In genomic region chr19:38441660-38442348, GRCh38 we compare ENCODE assay signal across 13 cellular contexts. TPM values are rescaled to one million over a fixed set of nuclear protein-coding genes. Genes with fewer than 3 reads are reported as not detected.
DNase-seq lines count a peak whose midpoint lies in the region; ATAC-seq and TF ChIP-seq lines count a peak whose summit lies in the region.
"Had no signal": no experiment of that assay in that cellular context is flagged by ENCODE, and none has a peak within 500 bp of the region (broad histone marks: within the 10 kb centered on the region; RNA-seq: fewer than 3 reads in every experiment).

No MANE protein-coding gene starts in this region.

- no peaks in the 10 kb centered on the region for H3K27me3 Mint-ChIP-seq in activated CD4-positive, alpha-beta T cell treated with anti-CD3 and anti-CD28 coated beads, Interleukin-2, amount 10 ng/mL, durations not matched to agents 7 days and 5 days

- intact Hi-C loops in left colon (cut with DNase I, micrococcal nuclease): no loop called here

- no peaks in the 10 kb centered on the region for H3K36me3 Mint-ChIP-seq in activated CD4-positive, alpha-beta T cell treated with anti-CD3 and anti-CD28 coated beads, Interleukin-2, amount 10 ng/mL, durations not matched to agents 7 days and 5 days (ENCODE audit: low read depth)

- no peak overlapping the region for H3K27ac ChIP-seq in AG04450 (ENCODE audit: low read depth, low read length)
- H3K27ac ChIP-seq: parathyroid adenoma had no signal

- H3K9me3 ChIP-seq in AG04450 (ENCODE audit: control insufficient read depth, insufficient read depth, low read length): no peaks in the 10 kb centered on the region

- TF ChIP-seq CTCF in AG04450 (IDR thresholded peaks at IDR 0.05; ENCODE audit: low read depth, low read length) (0 out of 2 replicates have a peak, but pooled peaks have one; percentile 8), GM12875 (IDR thresholded peaks at IDR 0.05; ENCODE audit: borderline replicate concordance, insufficient read depth, low read depth, low read length) (peak; percentile 19; the same call in 1 of the 2 replicates), fibroblast of villous mesenchyme (IDR thresholded peaks at IDR 0.05; ENCODE audit: insufficient read depth, low read depth, low read length) (no peak)

- H3K4me3 Mint-ChIP-seq in activated CD4-positive, alpha-beta T cell treated with anti-CD3 and anti-CD28 coated beads, Interleukin-2, amount 10 ng/mL, durations not matched to agents 7 days and 5 days: no peak overlapping the region
- H3K4me3 Mint-ChIP-seq: activated naive CD4-positive, alpha-beta T cell treated with anti-CD3 and anti-CD28 coated beads, Interleukin-2, amount 50 U/mL, for 24 hours had no signal

- H3K27ac Mint-ChIP-seq in activated CD4-positive, alpha-beta T cell treated with anti-CD3 and anti-CD28 coated beads, Interleukin-2, amount 10 ng/mL, durations not matched to agents 7 days and 5 days: no peak overlapping the region
- H3K27ac Mint-ChIP-seq: activated naive CD4-positive, alpha-beta T cell treated with anti-CD3 and anti-CD28 coated beads, Interleukin-2, amount 50 U/mL, for 24 hours had no signal

- DNase-seq in AG04450 (ENCODE audit: low read depth, low spot score): no peak
- peak; percentile 20 for DNase-seq in RPMI8226
- peak; percentile 6 for DNase-seq in fibroblast of villous mesenchyme (ENCODE audit: low read depth)
- DNase-seq in left colon: no peak
- no peak for DNase-seq in activated CD4-positive, CD25-positive, alpha-beta regulatory T cell treated with anti-CD3 and anti-CD28 coated beads, Interleukin-2, amount 50 U/mL, for 72 hours
- DNase-seq in activated CD4-positive, alpha-beta T cell treated with anti-CD3 and anti-CD28 coated beads, Interleukin-2, amount 10 ng/mL, durations not matched to agents 7 days and 5 days: no peak
- DNase-seq: kidney glomerular epithelial cell, NCI-H2227 treated with DMSO at 0.1 percent for 48 hours had no signal

- POLR2A ChIA-PET in AG04450 (lab: Yijun Ruan, JAX): no interaction called here
- POLR2A ChIA-PET in activated CD4-positive, alpha-beta T cell treated with anti-CD3 and anti-CD28 coated beads, Interleukin-2, amount 10 ng/mL, durations not matched to agents 7 days and 5 days (lab: Charles Lee): no interaction called here

- peaks cover 4% of the 10 kb centered on the region for H3K4me1 Mint-ChIP-seq in activated CD4-positive, alpha-beta T cell treated with anti-CD3 and anti-CD28 coated beads, Interleukin-2, amount 10 ng/mL, durations not matched to agents 7 days and 5 days
- H3K4me1 Mint-ChIP-seq: activated naive CD4-positive, alpha-beta T cell treated with anti-CD3 and anti-CD28 coated beads, Interleukin-2, amount 50 U/mL, for 24 hours had no signal

- ATAC-seq in left colon: no peak
- ATAC-seq in GM21390 (IDR thresholded peaks at IDR 0.05; ENCODE audit: unreplicated experiment): no peak

- H3K9me3 Mint-ChIP-seq in activated CD4-positive, alpha-beta T cell treated with anti-CD3 and anti-CD28 coated beads, Interleukin-2, amount 10 ng/mL, durations not matched to agents 7 days and 5 days: no peaks in the 10 kb centered on the region
- H3K9me3 Mint-ChIP-seq: activated naive CD4-positive, alpha-beta T cell treated with anti-CD3 and anti-CD28 coated beads, Interleukin-2, amount 50 U/mL, for 24 hours had no signal

- no peak overlapping the region for H3K4me3 ChIP-seq in AG04450 (ENCODE audit: low read depth, low read length)
- no peak overlapping the region for H3K4me3 ChIP-seq in GM12875 (ENCODE audit: low read depth, low read length)
- H3K4me3 ChIP-seq in fibroblast of villous mesenchyme (ENCODE audit: low read depth, low read length): no peak overlapping the region

- H3K27me3 ChIP-seq in AG04450 (ENCODE audit: control insufficient read depth, insufficient read depth, low read length): no peaks in the 10 kb centered on the region

- CTCF ChIA-PET in AG04450 (lab: Charles Lee): no interaction called here
- CTCF ChIA-PET in activated CD4-positive, alpha-beta T cell treated with anti-CD3 and anti-CD28 coated beads, Interleukin-2, amount 10 ng/mL, durations not matched to agents 7 days and 5 days (lab: Charles Lee): no interaction called here

RNA-seq across cellular contexts. Expression of gene RYR1, which starts 8.3 kb away (rescaled TPM):
- polyA plus RNA-seq in AG04450 (2011; rRNA removed): not detected in 2 replicates
- polyA minus RNA-seq in AG04450 (2011; rRNA and poly(A)+ RNA removed): not detected in 2 replicates
- under 0.01 TPM in 2 replicates for total RNA-seq in fibroblast of villous mesenchyme
- 1 to 10 TPM in 1 of 2 donors, under 1 TPM in 1; 0.76 to 1.7 TPM for total RNA-seq in left colon
- total RNA-seq in activated CD4-positive, alpha-beta T cell treated with anti-CD3 and anti-CD28 coated beads, Interleukin-2, amount 10 ng/mL, durations not matched to agents 7 days and 5 days: 1 to 10 TPM in 1 of 2 experiments, under 1 TPM in 1; 0.79 to 1.0 TPM

RNA-seq across cellular contexts. Expression of gene RASGRP4, which starts 15.8 kb away (rescaled TPM):
- polyA plus RNA-seq in AG04450 (2011; rRNA removed): not detected in 2 replicates
- polyA minus RNA-seq in AG04450 (2011; rRNA and poly(A)+ RNA removed): not detected in 2 replicates
- total RNA-seq in fibroblast of villous mesenchyme: not detected in 2 replicates
- 1 to 10 TPM in 1 of 2 donors, under 1 TPM in 1; 0.49 to 1.8 TPM for total RNA-seq in left colon
- 1 to 10 TPM; 2.6 to 3.8 TPM for total RNA-seq in activated CD4-positive, alpha-beta T cell treated with anti-CD3 and anti-CD28 coated beads, Interleukin-2, amount 10 ng/mL, durations not matched to agents 7 days and 5 days

RNA-seq across cellular contexts. Expression of gene FAM98C, which starts 38.9 kb away (rescaled TPM):
- 5.0 and 7.9 TPM in 2 replicates for polyA plus RNA-seq in AG04450 (2011; rRNA removed)
- polyA minus RNA-seq in AG04450 (2011; rRNA and poly(A)+ RNA removed): 4.0 and 5.4 TPM in 2 replicates
- 7.8 and 10.3 TPM in 2 replicates for total RNA-seq in fibroblast of villous mesenchyme
- total RNA-seq in left colon: 10 to 100 TPM; 33.2 to 37.4 TPM
- 10 to 100 TPM; 27.5 to 37.2 TPM for total RNA-seq in activated CD4-positive, alpha-beta T cell treated with anti-CD3 and anti-CD28 coated beads, Interleukin-2, amount 10 ng/mL, durations not matched to agents 7 days and 5 days

RNA-seq across cellular contexts. Expression of gene SPRED3, which starts 53.3 kb away (rescaled TPM):
- polyA plus RNA-seq in AG04450 (2011; rRNA removed): 2.5 and 3.6 TPM in 2 replicates
- 5.0 and 8.6 TPM in 2 replicates for polyA minus RNA-seq in AG04450 (2011; rRNA and poly(A)+ RNA removed)
- total RNA-seq in fibroblast of villous mesenchyme (3.9 TPM in 2 replicates), left colon (1 to 10 TPM in 1 of 2 donors, under 1 TPM in 1; 0.28 to 1.6 TPM)
- total RNA-seq in activated CD4-positive, alpha-beta T cell treated with anti-CD3 and anti-CD28 coated beads, Interleukin-2, amount 10 ng/mL, durations not matched to agents 7 days and 5 days: 1 to 10 TPM; 1.2 to 1.8 TPM

RNA-seq across cellular contexts. Expression of gene GGN, which starts 54.0 kb away (rescaled TPM):
- polyA plus RNA-seq in AG04450 (2011; rRNA removed): 0.15 and 0.27 TPM in 2 replicates
- polyA minus RNA-seq in AG04450 (2011; rRNA and poly(A)+ RNA removed): 0.17 TPM in 1 of 2 replicates, not detected in the other
- total RNA-seq in fibroblast of villous mesenchyme: 0.32 and 0.86 TPM in 2 replicates
- total RNA-seq in left colon: under 1 TPM in 1 of 2 donors, not detected in 1; 0.37 TPM
- not detected for total RNA-seq in activated CD4-positive, alpha-beta T cell treated with anti-CD3 and anti-CD28 coated beads, Interleukin-2, amount 10 ng/mL, durations not matched to agents 7 days and 5 days
- total RNA-seq: urinary bladder had no signal

Comparison
In these comparisons a context has a peak if more than half of its experiments do, and no peak if none do; other contexts are left out.
1. DNase-seq: peak in RPMI8226 (single experiment) and fibroblast of villous mesenchyme (single experiment); none in AG04450 (single experiment), left colon (0 of 2), activated CD4-positive, CD25-positive, alpha-beta regulatory T cell treated with anti-CD3 and anti-CD28 coated beads, Interleukin-2, amount 50 U/mL, for 72 hours (single experiment) and activated CD4-positive, alpha-beta T cell treated with anti-CD3 and anti-CD28 coated beads, Interleukin-2, amount 10 ng/mL, durations not matched to agents 7 days and 5 days (single experiment).